ENCODE assay signal across 22 cellular contexts in genomic region chr1:51735746-51736254, GRCh38.
DNase-seq lines count a peak whose midpoint lies in the region; ATAC-seq, FAIRE-seq and TF ChIP-seq lines count a peak whose summit lies in the region.
"Had no signal": no experiment of that assay in that cellular context is flagged by ENCODE, and none has a peak within 500 bp of the region (broad histone marks: within the 10 kb centered on the region; RNA-seq: fewer than 3 reads in every experiment).

No MANE protein-coding gene starts in this region.

- peaks cover 42% of the 10 kb centered on the region for H4K20me1 ChIP-seq in astrocyte (ENCODE audit: insufficient read depth, low read length)

- DNase-seq in heart left ventricle, result no peak
- no peak for DNase-seq in Right ventricle myocardium inferior (ENCODE audit: missing footprints)
- DNase-seq in astrocyte (ENCODE audit: low read depth), result no peak
- no peak for DNase-seq in mesothelial cell of epicardium (ENCODE audit: low spot score in 2 of 2, unreplicated experiment in 2 of 2)
- no peak for DNase-seq in type B pancreatic cell (ENCODE audit: extremely low spot score, unreplicated experiment)
- DNase-seq in NCI-H82 (lab: John Stamatoyannopoulos, UW), result no peak
- DNase-seq in caudate nucleus (lab: John Stamatoyannopoulos, UW), result no peak
- DNase-seq: activated CD4-positive, alpha-beta memory T cell treated with anti-CD3 and anti-CD28 coated beads, Interleukin-2, amount 10 ng/mL, durations not matched to agents 7 days and 5 days; activated CD4-positive, CD25-positive, alpha-beta regulatory T cell; activated gamma-delta T cell treated with Interleukin-2 at 50 U/mL for 16 hours; activated T-cell treated with anti-CD3 and anti-CD28 coated beads for 4 hours; amniotic stem cell; NCI-H1417 treated with DMSO at 0.1 percent for 48 hours; NCI-H510A; NK-92 treated with Interleukin-12 subunit alpha and Interleukin-12 subunit beta, amount 100 ng/mL, for 24 hours; stimulated activated CD8-positive, alpha-beta memory T cell treated with anti-CD3 and anti-CD28 coated beads, Interleukin-4, amount 100 ng/mL, for 48 hours; T-helper 9 cell had no signal

- H3K36me3 Mint-ChIP-seq in astrocyte (ENCODE audit: low read depth, unreplicated experiment) (no peaks in the 10 kb centered on the region), mesothelial cell of epicardium (no peaks in the 10 kb centered on the region), type B pancreatic cell (no peaks in the 10 kb centered on the region)

- H3K4me1 Mint-ChIP-seq in astrocyte (ENCODE audit: low read depth, unreplicated experiment), result peaks cover 55% of the 10 kb centered on the region
- H3K4me1 Mint-ChIP-seq in mesothelial cell of epicardium, result peaks cover 77% of the 10 kb centered on the region
- peaks cover 45% of the 10 kb centered on the region for H3K4me1 Mint-ChIP-seq in type B pancreatic cell (ENCODE audit: unreplicated experiment)

- WGBS in heart left ventricle, 4 donors, result 62 to 70% (median 66%) methylated on average over 5 of the region's 5 CpGs

- TF ChIP-seq CTCF in heart left ventricle (IDR thresholded peaks at IDR 0.05) (no peak), astrocyte (IDR thresholded peaks at IDR 0.05; ENCODE audit: insufficient read depth, low read depth, low read length) (no peak), mesothelial cell of epicardium (IDR thresholded peaks at IDR 0.05; ENCODE audit: unreplicated experiment) (no peak), type B pancreatic cell (conservative IDR thresholded peaks at IDR 0.05) (no peak)

- H3K27ac Mint-ChIP-seq in astrocyte (ENCODE audit: unreplicated experiment) (no peak overlapping the region), mesothelial cell of epicardium (peak overlapping the region; percentile 93), type B pancreatic cell (peak overlapping the region; percentile 67)
- H3K27ac Mint-ChIP-seq: activated CD4-positive, alpha-beta memory T cell treated with anti-CD3 and anti-CD28 coated beads, Interleukin-2, amount 10 ng/mL, durations not matched to agents 7 days and 5 days had no signal

- ATAC-seq in heart left ventricle, result no peak
- no peak for ATAC-seq in Right ventricle myocardium inferior
- ATAC-seq in esophagus mucosa, result no peak

- H3K4me1 ChIP-seq in heart left ventricle, result peaks cover 0 to 82% (median 51%) of the 10 kb centered on the region in 12 donors
- H3K4me1 ChIP-seq in astrocyte (ENCODE audit: insufficient read depth, low read length), result peaks cover 27% of the 10 kb centered on the region

- TF ChIP-seq POLR2A in heart left ventricle (IDR thresholded peaks at IDR 0.05), result no peak

- H3K36me3 ChIP-seq in heart left ventricle (no peaks in the 10 kb centered on the region), astrocyte (ENCODE audit: insufficient read depth, low read length) (no peaks in the 10 kb centered on the region)
- H3K36me3 ChIP-seq: right atrium auricular region had no signal

- H3K27ac ChIP-seq in heart left ventricle (peak overlapping the region in 7 of 12 donors; percentile 6 to 64 (median 41)), astrocyte (ENCODE audit: low read depth, low read length) (no peak overlapping the region), caudate nucleus (ENCODE audit: low read depth, low read length) (no peak overlapping the region)
- H3K27ac ChIP-seq: BLaER1 treated with 17β-estradiol and CSF1 and Interleukin-3, amounts not matched to agents 10 nM and 100 nM had no signal

- H3K27me3 Mint-ChIP-seq in astrocyte (ENCODE audit: low read depth, unreplicated experiment), result no peaks in the 10 kb centered on the region
- H3K27me3 Mint-ChIP-seq in mesothelial cell of epicardium (ENCODE audit: low read depth), result no peaks in the 10 kb centered on the region
- no peaks in the 10 kb centered on the region for H3K27me3 Mint-ChIP-seq in type B pancreatic cell
- H3K27me3 Mint-ChIP-seq: activated CD4-positive, alpha-beta memory T cell treated with anti-CD3 and anti-CD28 coated beads, Interleukin-2, amount 10 ng/mL, durations not matched to agents 7 days and 5 days; central memory CD8-positive, alpha-beta T cell had no signal

- no peak for FAIRE-seq in astrocyte (lab: Jason Lieb, UNC)
- FAIRE-seq: keratinocyte had no signal

- no peak overlapping the region for H3K4me3 Mint-ChIP-seq in astrocyte (ENCODE audit: unreplicated experiment)
- no peak overlapping the region for H3K4me3 Mint-ChIP-seq in mesothelial cell of epicardium
- peak overlapping the region; percentile 61 for H3K4me3 Mint-ChIP-seq in type B pancreatic cell
- H3K4me3 Mint-ChIP-seq: activated CD4-positive, alpha-beta memory T cell treated with anti-CD3 and anti-CD28 coated beads, Interleukin-2, amount 10 ng/mL, durations not matched to agents 7 days and 5 days; central memory CD8-positive, alpha-beta T cell had no signal

- H3K4me2 ChIP-seq in astrocyte (ENCODE audit: low read length), result peak overlapping the region; percentile 30

- H3K27me3 ChIP-seq in heart left ventricle (no peaks in the 10 kb centered on the region), astrocyte (ENCODE audit: insufficient read depth, low read length) (no peaks in the 10 kb centered on the region)
- H3K27me3 ChIP-seq: BLaER1 treated with 17β-estradiol and CSF1 and Interleukin-3, amounts not matched to agents 10 nM and 100 nM; right atrium auricular region had no signal

- H3K9me3 ChIP-seq in heart left ventricle (no peaks in the 10 kb centered on the region), astrocyte (ENCODE audit: insufficient read depth, low read depth, low read length) (no peaks in the 10 kb centered on the region)
- H3K9me3 ChIP-seq: BLaER1 treated with 17β-estradiol and CSF1 and Interleukin-3, amounts not matched to agents 10 nM and 100 nM; right atrium auricular region had no signal

- intact Hi-C loops in heart left ventricle (cut with DNase I), result loop anchor here in 3 of 10 donors (5.0 to 10.0 kb wide), 2 partner anchors 68 to 71 kb away; no protein-coding TSS in a partner anchor
- intact Hi-C loops in Right ventricle myocardium inferior (cut with DNase I), result no loop called here

- no peak overlapping the region for H3K9ac ChIP-seq in astrocyte (ENCODE audit: low read length)
- H3K9ac ChIP-seq: BLaER1 treated with 17β-estradiol and CSF1 and Interleukin-3, amounts not matched to agents 10 nM and 100 nM had no signal

- H3K4me3 ChIP-seq in heart left ventricle (no peak overlapping the region), astrocyte (ENCODE audit: insufficient read depth, low read depth, low read length) (no peak overlapping the region)
- H3K4me3 ChIP-seq: BLaER1 treated with 17β-estradiol and CSF1 and Interleukin-3, amounts not matched to agents 10 nM and 100 nM; right atrium auricular region had no signal

- peaks cover 92% of the 10 kb centered on the region for H3K79me2 ChIP-seq in astrocyte (ENCODE audit: insufficient read depth, low read length)

- no peaks in the 10 kb centered on the region for H3K9me3 Mint-ChIP-seq in astrocyte (ENCODE audit: unreplicated experiment)
- H3K9me3 Mint-ChIP-seq in mesothelial cell of epicardium, result no peaks in the 10 kb centered on the region
- H3K9me3 Mint-ChIP-seq in type B pancreatic cell, result no peaks in the 10 kb centered on the region
- H3K9me3 Mint-ChIP-seq: activated CD4-positive, alpha-beta memory T cell treated with anti-CD3 and anti-CD28 coated beads, Interleukin-2, amount 10 ng/mL, durations not matched to agents 7 days and 5 days; central memory CD8-positive, alpha-beta T cell had no signal

- no peak overlapping the region for H2AFZ ChIP-seq in astrocyte (ENCODE audit: low read depth, low read length)

Comparison
In these comparisons a context has a peak if more than half of its experiments do, and no peak if none do; other contexts are left out.
1. H3K27ac ChIP-seq: peak in heart left ventricle (7 of 12); none in astrocyte (single experiment) and caudate nucleus (single experiment).